In genomic region chr2:38568724-38569478, GRCh38 we compare ENCODE assay signal across 29 cellular contexts. TPM values are rescaled to one million over a fixed set of nuclear protein-coding genes. Genes with fewer than 3 reads are reported as not detected.
DNase-seq lines count a peak whose midpoint lies in the region; ATAC-seq and TF ChIP-seq lines count a peak whose summit lies in the region.
"Had no signal": no experiment of that assay in that cellular context is flagged by ENCODE, and none has a peak within 500 bp of the region (broad histone marks: within the 10 kb centered on the region; RNA-seq: fewer than 3 reads in every experiment).

No MANE protein-coding gene starts in this region.

- peaks cover 6 to 25% of the 10 kb centered on the region in 2 donors for H3K36me3 Mint-ChIP-seq in activated T-cell treated with anti-CD3 and anti-CD28 coated beads, Interleukin-2, amount 50 U/mL, for 72 hours (ENCODE audit: insufficient read depth in 2 of 2)

- H3K4me3 ChIP-seq in right lobe of liver (no peak overlapping the region), A673 (ENCODE audit: low read depth, low read length, poor library complexity, severe bottlenecking) (no peak overlapping the region)
- H3K4me3 ChIP-seq: BLaER1 treated with 17β-estradiol and CSF1 and Interleukin-3, amounts not matched to agents 10 nM and 100 nM; GM23338; SJSA1 had no signal

- no peak for TF ChIP-seq POLR2A in right lobe of liver (IDR thresholded peaks at IDR 0.05)

- intact Hi-C loops in right lobe of liver (cut with DNase I) (no loop called here), A673 (cut with micrococcal nuclease; ENCODE audit: unreplicated experiment) (no loop called here)

- BruUV-seq in A673 (replicated peaks; lab: Mats Ljungman, UMichigan), result no TSS peak

- H3K9me3 ChIP-seq in right lobe of liver (no peaks in the 10 kb centered on the region), A673 (ENCODE audit: low read depth, low read length, poor library complexity, severe bottlenecking) (no peaks in the 10 kb centered on the region)
- H3K9me3 ChIP-seq: BLaER1 treated with 17β-estradiol and CSF1 and Interleukin-3, amounts not matched to agents 10 nM and 100 nM; SJSA1 had no signal

- no peaks in the 10 kb centered on the region for H3K27me3 ChIP-seq in right lobe of liver
- no peaks in the 10 kb centered on the region for H3K27me3 ChIP-seq in A673 (replicated peaks; ENCODE audit: insufficient read depth, low read depth, low read length, poor library complexity)
- H3K27me3 ChIP-seq: BLaER1 treated with 17β-estradiol and CSF1 and Interleukin-3, amounts not matched to agents 10 nM and 100 nM; SJSA1 had no signal

- POLR2A ChIA-PET in A673 (lab: Charles Lee; ENCODE audit: low non-redundant PET), result no interaction called here

- 32% methylated on average over 5 of the region's 5 CpGs for WGBS in right lobe of liver (ENCODE audit: insufficient coverage, low coverage, low lambda C conversion rate, missing lambda C conversion rate)

- no peak for DNase-seq in activated T-cell treated with anti-CD3 and anti-CD28 coated beads, Interleukin-2, amount 50 U/mL, for 72 hours
- no peak for DNase-seq in activated T-cell treated with anti-CD3 and anti-CD28 coated beads for 4 hours
- no peak for DNase-seq in right lobe of liver
- no peak for DNase-seq in A673 (ENCODE audit: low spot score)
- DNase-seq in GM19238 (ENCODE audit: insufficient read length, low spot score), result no peak
- no peak for DNase-seq in NCI-H1092 (lab: John Stamatoyannopoulos, UW)
- DNase-seq: AML-193; CD4-positive, alpha-beta T cell; COR-L47; DMS153; DND-41; H9; HFFc6; IMR-90; KG1; NCI-H1048; NCI-H1417 treated with DMSO at 0.1 percent for 48 hours; NCI-H187; NCI-H2081 treated with DMSO at 0.1 percent for 48 hours; NCI-H2171; NCI-H226; NCI-H510A; NCI-H69; Right ventricle myocardium superior; RPMI8226 had no signal

- H3K4me1 Mint-ChIP-seq in activated T-cell treated with anti-CD3 and anti-CD28 coated beads, Interleukin-2, amount 50 U/mL, for 72 hours (ENCODE audit: low read depth), result peaks cover 17% of the 10 kb centered on the region
- H3K4me1 Mint-ChIP-seq: GM23338, H9 had no signal

- H3K4me1 ChIP-seq in right lobe of liver (peaks cover 0 to 21% (median 10%) of the 10 kb centered on the region in 4 donors), A673 (ENCODE audit: insufficient read depth, low read length, poor library complexity, severe bottlenecking) (peaks cover 12% of the 10 kb centered on the region)
- H3K4me1 ChIP-seq: SJSA1 had no signal

- CTCF ChIA-PET in A673 (lab: Charles Lee), result no interaction called here

- H3K27ac ChIP-seq in VCaP (peak overlapping the region; percentile 55), right lobe of liver (no peak overlapping the region), A673 (ENCODE audit: low read depth, low read length, poor library complexity, severe bottlenecking) (no peak overlapping the region)
- H3K27ac ChIP-seq: BLaER1 treated with 17β-estradiol and CSF1 and Interleukin-3, amounts not matched to agents 10 nM and 100 nM; SJSA1 had no signal

- no peaks in the 10 kb centered on the region for H3K27me3 Mint-ChIP-seq in activated T-cell treated with anti-CD3 and anti-CD28 coated beads, Interleukin-2, amount 50 U/mL, for 72 hours (ENCODE audit: low read depth)
- H3K27me3 Mint-ChIP-seq: CD4-positive, alpha-beta T cell had no signal

- TF ChIP-seq CTCF in VCaP (conservative IDR thresholded peaks at IDR 0.05) (no peak), right lobe of liver (IDR thresholded peaks at IDR 0.05) (no peak), A673 (conservative IDR thresholded peaks at IDR 0.05; ENCODE audit: low read depth, low read length) (no peak)

- H3K4me3 Mint-ChIP-seq in activated T-cell treated with anti-CD3 and anti-CD28 coated beads, Interleukin-2, amount 50 U/mL, for 72 hours, result no peak overlapping the region
- H3K4me3 Mint-ChIP-seq: CD4-positive, alpha-beta T cell; GM23338; H9; HFFc6 had no signal

- peak overlapping the region; percentile 46 for H3K27ac Mint-ChIP-seq in activated T-cell treated with anti-CD3 and anti-CD28 coated beads, Interleukin-2, amount 50 U/mL, for 72 hours
- H3K27ac Mint-ChIP-seq: CD4-positive, alpha-beta T cell; GM23338; H9; HFFc6 had no signal

- no peak for ATAC-seq in activated T-cell treated with anti-CD3 and anti-CD28 coated beads, Interleukin-2, amount 50 U/mL, for 72 hours (replicated peaks in 1 of 2)
- peak; percentile 69 to 91 (median 84) for ATAC-seq in right lobe of liver
- ATAC-seq: GM23338 had no signal

- no peaks in the 10 kb centered on the region for H3K9me3 Mint-ChIP-seq in activated T-cell treated with anti-CD3 and anti-CD28 coated beads, Interleukin-2, amount 50 U/mL, for 72 hours
- H3K9me3 Mint-ChIP-seq: CD4-positive, alpha-beta T cell; GM23338; H9; HFFc6 had no signal

- H3K36me3 ChIP-seq in right lobe of liver, result peaks cover 0 to 36% (median 4%) of the 10 kb centered on the region in 4 donors
- H3K36me3 ChIP-seq in A673 (ENCODE audit: insufficient read depth, low read length, poor library complexity, severe bottlenecking), result peaks cover 63% of the 10 kb centered on the region

RNA-seq across cellular contexts. Expression of gene HNRNPLL, which starts 33.8 kb away (rescaled TPM):
- total RNA-seq in activated T-cell treated with anti-CD3 and anti-CD28 coated beads, Interleukin-2, amount 50 U/mL, for 72 hours, result 10 to 100 TPM; 63.7 to 80.7 TPM
- total RNA-seq in right lobe of liver (10 to 100 TPM in 5 of 6 experiments, 1 to 10 TPM in 1; 9.2 to 15.9 (median 13.9) TPM), A673 (2021) (73.8 and 82.0 TPM in 2 replicates)

Comparison
In these comparisons a context has a peak if more than half of its experiments do, and no peak if none do; other contexts are left out.
1. ATAC-seq: peak in right lobe of liver (4 of 4); none in activated T-cell treated with anti-CD3 and anti-CD28 coated beads, Interleukin-2, amount 50 U/mL, for 72 hours (0 of 2).